ENCODE assay signal across 24 cellular contexts in the genomic region with DNA sequence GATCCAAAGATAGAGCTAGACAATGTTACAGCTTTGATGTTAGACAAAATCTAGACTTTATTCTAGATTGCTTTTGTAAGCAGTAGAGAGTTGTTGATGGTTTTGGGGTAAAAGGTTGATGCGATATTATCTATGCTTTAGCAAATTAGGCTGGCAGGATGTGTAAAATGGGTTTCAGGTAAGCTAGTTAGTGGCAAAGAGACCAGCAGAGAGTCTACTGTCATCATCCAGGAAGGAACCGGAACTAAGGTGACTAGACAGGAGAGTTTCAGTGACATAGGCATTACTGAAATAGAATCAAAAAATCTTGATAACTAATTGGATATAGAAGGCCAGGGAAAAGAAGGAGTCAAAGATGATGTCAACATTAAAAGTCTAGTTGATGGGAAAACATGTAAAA. TPM values are rescaled to one million over a fixed set of nuclear protein-coding genes. Genes with fewer than 3 reads are reported as not detected.
"Had no signal": no experiment of that assay in that cellular context is flagged by ENCODE, and none has a peak within 500 bp of the region (broad histone marks: within the 10 kb centered on the region; RNA-seq: fewer than 3 reads in every experiment).

No MANE protein-coding gene starts in this region.

- H3K9me3 ChIP-seq: body of pancreas, colonic mucosa, gastrocnemius medialis, lower lobe of right lung, ovary, psoas muscle, suprapubic skin had no signal

- H3K36me3 ChIP-seq: colonic mucosa, gastrocnemius medialis, lower lobe of right lung, ovary had no signal

- H3K4me3 Mint-ChIP-seq: activated naive CD8-positive, alpha-beta T cell treated with anti-CD3 and anti-CD28 coated beads, Interleukin-2, amount 10 ng/mL, durations not matched to agents 7 days and 5 days; naive thymus-derived CD8-positive, alpha-beta T cell; stimulated activated naive CD8-positive, alpha-beta T cell treated with anti-CD3 and anti-CD28 coated beads, Interleukin-15, Interleukin-2, amounts not matched to agents 100 ng/mL and 50 ng/mL, for 24 hours had no signal

- H3K27ac Mint-ChIP-seq: activated naive CD8-positive, alpha-beta T cell treated with anti-CD3 and anti-CD28 coated beads, Interleukin-2, amount 10 ng/mL, durations not matched to agents 7 days and 5 days; naive thymus-derived CD8-positive, alpha-beta T cell; stimulated activated naive CD8-positive, alpha-beta T cell treated with anti-CD3 and anti-CD28 coated beads, Interleukin-15, Interleukin-2, amounts not matched to agents 100 ng/mL and 50 ng/mL, for 24 hours had no signal

- H3K27me3 Mint-ChIP-seq: activated naive CD8-positive, alpha-beta T cell treated with anti-CD3 and anti-CD28 coated beads, Interleukin-2, amount 10 ng/mL, durations not matched to agents 7 days and 5 days; naive thymus-derived CD8-positive, alpha-beta T cell; stimulated activated naive CD8-positive, alpha-beta T cell treated with anti-CD3 and anti-CD28 coated beads, Interleukin-15, Interleukin-2, amounts not matched to agents 100 ng/mL and 50 ng/mL, for 24 hours had no signal

- DNase-seq: activated CD4-positive, alpha-beta T cell treated with anti-CD3 and anti-CD28 coated beads for 4 hours; activated effector memory CD4-positive, alpha-beta T cell treated with anti-CD3 and anti-CD28 coated beads, Interleukin-2, amount 50 U/mL, for 16 hours; activated naive CD8-positive, alpha-beta T cell treated with anti-CD3 and anti-CD28 coated beads, Interleukin-2, amount 10 ng/mL, durations not matched to agents 7 days and 5 days; body of pancreas; caudate nucleus; colonic mucosa; gastrocnemius medialis; head of caudate nucleus; lower lobe of right lung; naive thymus-derived CD8-positive, alpha-beta T cell; ovary; psoas muscle; right cardiac atrium; stimulated activated CD4-positive, alpha-beta T cell treated with anti-CD3 and anti-CD28 coated beads, Interleukin-2, amount 100 ng/mL, for 24 hours; trophoblast cell had no signal

- H3K27ac ChIP-seq: body of pancreas, colonic mucosa, gastrocnemius medialis, lower lobe of right lung, ovary, psoas muscle, SJSA1, suprapubic skin had no signal

- H3K9me3 Mint-ChIP-seq: stimulated activated naive CD8-positive, alpha-beta T cell treated with anti-CD3 and anti-CD28 coated beads, Interleukin-15, Interleukin-2, amounts not matched to agents 100 ng/mL and 50 ng/mL, for 24 hours had no signal

- H3K27me3 ChIP-seq: body of pancreas, colonic mucosa, gastrocnemius medialis, ovary, SJSA1, suprapubic skin had no signal

- FAIRE-seq: endometrium, keratinocyte, TTC549 had no signal

- H3K4me3 ChIP-seq: body of pancreas, colonic mucosa, gastrocnemius medialis, lower lobe of right lung, ovary, psoas muscle, SJSA1, suprapubic skin had no signal

- H3K4me1 ChIP-seq: body of pancreas, colonic mucosa, lower lobe of right lung had no signal

RNA-seq across cellular contexts. Expression of gene OR5K2, which starts 11.1 kb away (rescaled TPM):
- total RNA-seq: activated naive CD8-positive, alpha-beta T cell treated with anti-CD3 and anti-CD28 coated beads, Interleukin-2, amount 10 ng/mL, durations not matched to agents 7 days and 5 days; body of pancreas; colonic mucosa; gastrocnemius medialis; lower lobe of right lung; mesenteric fat pad; naive thymus-derived CD8-positive, alpha-beta T cell; ovary; psoas muscle; right cardiac atrium; SJSA1; skeletal muscle tissue; suprapubic skin; T-helper 2 cell treated with Interferon-gamma antibody and Interleukin-4, amounts not matched to agents 100 ng/mL and 5 ng/mL, for 36 hours had no signal

RNA-seq across cellular contexts. Expression of gene GPR15, which starts 23.2 kb away (rescaled TPM):
- total RNA-seq: body of pancreas, gastrocnemius medialis, mesenteric fat pad, psoas muscle, right cardiac atrium, SJSA1, skeletal muscle tissue, suprapubic skin had no signal

RNA-seq across cellular contexts. Expression of gene OR5K1, which starts 45.6 kb away (rescaled TPM):
- total RNA-seq: activated naive CD8-positive, alpha-beta T cell treated with anti-CD3 and anti-CD28 coated beads, Interleukin-2, amount 10 ng/mL, durations not matched to agents 7 days and 5 days; body of pancreas; colonic mucosa; gastrocnemius medialis; lower lobe of right lung; mesenteric fat pad; naive thymus-derived CD8-positive, alpha-beta T cell; ovary; psoas muscle; right cardiac atrium; SJSA1; skeletal muscle tissue; suprapubic skin; T-helper 2 cell treated with Interferon-gamma antibody and Interleukin-4, amounts not matched to agents 100 ng/mL and 5 ng/mL, for 36 hours had no signal
